Comparison of ENCODE assay signal across 7 cellular contexts in genomic region chr20:64119681-64120341, GRCh38. TPM values are rescaled to one million over a fixed set of nuclear protein-coding genes. Genes with fewer than 3 reads are reported as not detected.
DNase-seq lines count a peak whose midpoint lies in the region; ATAC-seq and TF ChIP-seq lines count a peak whose summit lies in the region.

No MANE protein-coding gene starts in this region.

- peak; percentile 8 for ATAC-seq in HG03196 (IDR thresholded peaks at IDR 0.05; ENCODE audit: unreplicated experiment)

- DNase-seq in cardiac septum (ENCODE audit: low spot score) (peak; percentile 71), skeletal muscle cell (ENCODE audit: low read depth) (no peak), OCI-M2 (lab: John Stamatoyannopoulos, UW; ENCODE audit: unreplicated experiment) (no peak), NK-92 (lab: John Stamatoyannopoulos, UW; ENCODE audit: unreplicated experiment) (no peak)
- no peak for DNase-seq in activated CD4-positive, CD25-positive, alpha-beta regulatory T cell treated with anti-CD3 and anti-CD28 coated beads, Interleukin-2, amount 50 U/mL, for 72 hours

- H3K4me3 ChIP-seq in skeletal muscle cell (ENCODE audit: low read depth, low read length) = peak overlapping the region; percentile 22

- no peak for TF ChIP-seq CTCF in VCaP (conservative IDR thresholded peaks at IDR 0.05)

- intact Hi-C loops in cardiac septum (cut with DNase I) = loop anchor here (1.0 to 5.0 kb wide), 3 partner anchors 35 to 583 kb away; partner anchors contain the start of genes LKAAEAR1 and PTK6

- H3K27ac ChIP-seq in VCaP = peak overlapping the region; percentile 64

RNA-seq across cellular contexts. Expression of gene NPBWR2, which starts 12.4 kb away (rescaled TPM):
- not detected for total RNA-seq in cardiac septum

RNA-seq across cellular contexts. Expression of gene LKAAEAR1, which starts 35.6 kb away (rescaled TPM):
- total RNA-seq in cardiac septum = not detected

RNA-seq across cellular contexts. Expression of gene OPRL1, which starts 39.9 kb away (rescaled TPM):
- 0.48 TPM for total RNA-seq in cardiac septum

RNA-seq across cellular contexts. Expression of gene RGS19, which starts 40.5 kb away (rescaled TPM):
- total RNA-seq in cardiac septum = 3.1 TPM

RNA-seq across cellular contexts. Expression of gene MYT1, which starts 44.4 kb away (rescaled TPM):
- total RNA-seq in cardiac septum = not detected
